9 cellular contexts compared by ENCODE assay signal in the genomic region with DNA sequence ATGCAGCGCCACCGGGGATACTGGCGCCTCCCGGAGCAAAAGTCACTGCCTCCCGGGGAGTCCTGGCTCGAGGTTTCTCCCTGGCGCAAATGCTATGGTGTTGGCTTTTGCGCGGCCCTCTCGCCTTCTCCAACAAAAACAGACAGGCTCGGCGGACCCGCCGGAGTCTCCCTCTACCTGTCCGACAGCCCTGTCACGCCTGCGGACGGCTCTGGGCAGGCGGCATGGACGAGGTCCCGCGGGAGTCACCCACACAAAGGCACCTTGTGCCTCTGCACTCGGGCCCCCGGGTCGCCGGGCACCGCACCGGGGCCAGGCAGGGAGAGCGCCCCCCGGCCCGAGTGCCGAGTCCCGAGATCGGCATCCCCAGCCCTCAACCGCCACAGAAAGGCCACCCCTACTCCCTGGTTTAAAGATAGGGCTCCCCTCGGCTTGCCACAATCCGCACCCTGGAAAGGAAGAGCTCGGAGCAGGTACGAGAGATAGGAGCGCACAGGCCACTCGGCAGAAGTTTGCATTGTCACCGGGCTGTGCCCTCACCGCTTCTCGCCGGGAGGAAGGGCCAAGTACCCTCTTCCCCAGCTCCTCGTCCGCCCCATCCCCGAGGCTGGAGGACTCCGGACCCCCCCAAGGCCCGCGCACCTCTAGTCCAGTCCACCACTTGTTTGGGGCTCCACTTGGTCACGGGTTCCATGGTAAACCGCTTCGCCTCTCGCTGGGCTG. TPM values are rescaled to one million over a fixed set of nuclear protein-coding genes. Genes with fewer than 3 reads are reported as not detected.
DNase-seq lines count a peak whose midpoint lies in the region; ATAC-seq, FAIRE-seq and TF ChIP-seq lines count a peak whose summit lies in the region.
"Had no signal": no experiment of that assay in that cellular context is flagged by ENCODE, and none has a peak within 500 bp of the region (broad histone marks: within the 10 kb centered on the region; RNA-seq: fewer than 3 reads in every experiment).

No MANE protein-coding gene starts in this region.

- H3K4me1 ChIP-seq in SJCRH30 = peaks cover 12% of the 10 kb centered on the region
- H3K4me1 ChIP-seq in endothelial cell of umbilical vein (ENCODE audit: control insufficient read depth, extremely low read depth, insufficient read depth, low read length) = peaks cover 15% of the 10 kb centered on the region
- H3K4me1 ChIP-seq in muscle layer of duodenum (ENCODE audit: control insufficient read depth in 1 of 2, insufficient read depth in 2 of 2, low read length in 2 of 2) = peaks cover 11 to 18% of the 10 kb centered on the region in 2 donors

- CTCF ChIA-PET in endothelial cell of umbilical vein (lab: Charles Lee) = interaction anchor here (0.9 to 4.1 kb wide), 8 partner anchors 10 to 355 kb away, joined by 3 to 62 read pairs (median 5); no protein-coding TSS in a partner anchor

- no TSS peak for BruUV-seq in endothelial cell of umbilical vein (replicated peaks; lab: Mats Ljungman, UMichigan)

- intact Hi-C loops in endothelial cell of umbilical vein (cut with micrococcal nuclease) = loop anchor here (1.0 to 2.0 kb wide), 11 partner anchors 27 to 355 kb away; no protein-coding TSS in a partner anchor

- H3K4me3 ChIP-seq in SJCRH30 = peak overlapping the region; percentile 88
- H3K4me3 ChIP-seq in endothelial cell of umbilical vein (replicated peaks in 1 of 3; ENCODE audit: insufficient read depth in 1 of 3, low read depth in 1 of 3, low read length in 3 of 3) = peak overlapping the region; percentile 64 to 79 (median 78)
- H3K4me3 ChIP-seq in muscle layer of duodenum (ENCODE audit: low read depth in 1 of 2, low read length in 2 of 2) = peak overlapping the region; percentile 85 to 92

- H3K79me2 ChIP-seq in endothelial cell of umbilical vein (ENCODE audit: control insufficient read depth, insufficient read depth, low read length) = peaks cover 2% of the 10 kb centered on the region

- H3K9me1 ChIP-seq in endothelial cell of umbilical vein (replicated peaks; ENCODE audit: control insufficient read depth, extremely low read depth, insufficient read depth, low read length) = no peaks in the 10 kb centered on the region

- H3K27me3 ChIP-seq in SJCRH30 (no peaks in the 10 kb centered on the region), endothelial cell of umbilical vein (ENCODE audit: control insufficient read depth in 2 of 2, insufficient read depth in 2 of 2, low read length in 2 of 2) (no peaks in the 10 kb centered on the region), muscle layer of duodenum (ENCODE audit: low read depth, low read length) (no peaks in the 10 kb centered on the region)

- peak overlapping the region; percentile 83 for H3K9ac ChIP-seq in endothelial cell of umbilical vein (replicated peaks; ENCODE audit: extremely low read depth, insufficient read depth, low read length)

- no peak for TF ChIP-seq POLR2A in endothelial cell of umbilical vein (IDR thresholded peaks at IDR 0.05; ENCODE audit: low read depth, low read length)

- no peaks in the 10 kb centered on the region for H4K20me1 ChIP-seq in endothelial cell of umbilical vein (replicated peaks; ENCODE audit: control insufficient read depth, extremely low read depth, insufficient read depth, low read length)

- TF ChIP-seq CTCF in endothelial cell of umbilical vein (IDR thresholded peaks at IDR 0.05; ENCODE audit: extremely low read depth in 1 of 2, insufficient read depth in 1 of 2, low read depth in 1 of 2, low read length in 2 of 2) = peak in 1 of 2 donors; percentile 0

- dilution Hi-C loops in endothelial cell of umbilical vein (cut with MboI; ENCODE audit: extremely low pct_ligation_motif_present, low sequenced_read_pairs) = no loop called here

- peak; percentile 3 for DNase-seq in activated T-cell treated with anti-CD3 and anti-CD28 coated beads for 48 hours (ENCODE audit: low read depth)
- no peak for DNase-seq in activated T-cell treated with anti-CD3 and anti-CD28 coated beads, Interleukin-2, amount 50 U/mL, for 1 hour
- peak; percentile 40 to 55 for DNase-seq in SJCRH30
- DNase-seq in endothelial cell of umbilical vein (ENCODE audit: low read depth, low spot score) = peak; percentile 35
- DNase-seq in cerebellar cortex (ENCODE audit: low spot score) = no peak

- POLR2A ChIA-PET in endothelial cell of umbilical vein (lab: Charles Lee) = interaction anchor here (0.8 to 2.4 kb wide), 3 partner anchors 9 to 110 kb away, joined by 4 to 5 read pairs (median 4); no protein-coding TSS in a partner anchor

- H3K4me2 ChIP-seq in endothelial cell of umbilical vein (ENCODE audit: insufficient read depth, low read length) = peak overlapping the region; percentile 78

- peak overlapping the region; percentile 98 for H3K27ac ChIP-seq in SJCRH30
- H3K27ac ChIP-seq in endothelial cell of umbilical vein (ENCODE audit: insufficient read depth, low read depth, low read length) = peak overlapping the region; percentile 77
- peak overlapping the region; percentile 83 for H3K27ac ChIP-seq in muscle layer of duodenum (ENCODE audit: low read length)

- no peaks in the 10 kb centered on the region for H3K9me3 ChIP-seq in SJCRH30 (replicated peaks)
- no peaks in the 10 kb centered on the region for H3K9me3 ChIP-seq in endothelial cell of umbilical vein (replicated peaks; ENCODE audit: control insufficient read depth, insufficient read depth, low read length)
- H3K9me3 ChIP-seq in muscle layer of duodenum (ENCODE audit: control insufficient read depth in 1 of 2, low read length in 2 of 2) = no peaks in the 10 kb centered on the region

- H2AFZ ChIP-seq in endothelial cell of umbilical vein (ENCODE audit: low read depth, low read length) = peak overlapping the region; percentile 86

- no peak for FAIRE-seq in endothelial cell of umbilical vein (lab: Jason Lieb, UNC)
- FAIRE-seq: islet of Langerhans had no signal

- ATAC-seq in HG02970 (IDR thresholded peaks at IDR 0.05; ENCODE audit: low FRiP score, unreplicated experiment) = peak; percentile 13
- ATAC-seq in GM21526 (IDR thresholded peaks at IDR 0.05; ENCODE audit: low FRiP score, unreplicated experiment) = no peak

- peaks cover 19% of the 10 kb centered on the region for H3K36me3 ChIP-seq in SJCRH30
- H3K36me3 ChIP-seq in endothelial cell of umbilical vein (ENCODE audit: control insufficient read depth in 2 of 2, extremely low read depth in 1 of 2, insufficient read depth in 2 of 2, low read length in 2 of 2) = no peaks in the 10 kb centered on the region
- no peaks in the 10 kb centered on the region for H3K36me3 ChIP-seq in muscle layer of duodenum (ENCODE audit: control insufficient read depth in 1 of 2, insufficient read depth in 2 of 2, low read length in 2 of 2)

TF ChIP-seq in endothelial cell of umbilical vein, 7 proteins besides CTCF, POLR2A, EP300 and RAD21:
- TF ChIP-seq MYC (IDR thresholded peaks at IDR 0.05; ENCODE audit: low read depth, low read length) (no peak), POLR2AphosphoS5 (IDR thresholded peaks at IDR 0.05; ENCODE audit: insufficient read depth, low read depth, low read length) (no peak), GATA2 (IDR thresholded peaks at IDR 0.05; ENCODE audit: insufficient read depth, insufficient read length, low read depth, low read length) (no peak), JUN (IDR thresholded peaks at IDR 0.05; ENCODE audit: borderline replicate concordance, insufficient read depth, insufficient read length, low read depth) (no peak), EZH2 (IDR thresholded peaks at IDR 0.05; ENCODE audit: borderline replicate concordance, low read depth, low read length, severe bottlenecking) (no peak), FOS (IDR thresholded peaks at IDR 0.05; ENCODE audit: borderline replicate concordance, insufficient read depth, low read length) (no peak)
- TF ChIP-seq, protein P1, sequence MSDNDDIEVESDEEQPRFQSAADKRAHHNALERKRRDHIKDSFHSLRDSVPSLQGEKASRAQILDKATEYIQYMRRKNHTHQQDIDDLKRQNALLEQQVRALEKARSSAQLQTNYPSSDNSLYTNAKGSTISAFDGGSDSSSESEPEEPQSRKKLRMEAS (IDR thresholded peaks at IDR 0.05; ENCODE audit: insufficient read depth, insufficient read length) = no peak

RNA-seq across cellular contexts. Expression of gene CNKSR3, which starts 0.9 kb away (rescaled TPM):
- total RNA-seq in SJCRH30 (2014; rRNA removed; shearing (Covaris generic)) = 29.6 and 33.8 TPM in 2 replicates
- total RNA-seq in endothelial cell of umbilical vein = 11.0 and 15.6 TPM in 2 replicates
- 2.3 TPM in 2 replicates for polyA plus RNA-seq in endothelial cell of umbilical vein
- 2.4 and 2.7 TPM in 2 replicates for polyA plus RNA-seq in endothelial cell of umbilical vein (2011; cell fraction: cytosol; rRNA removed)
- 3.7 and 4.8 TPM in 2 replicates for polyA plus RNA-seq in endothelial cell of umbilical vein (2011; cell fraction: nucleus; rRNA removed)
- 4.0 and 4.6 TPM in 2 replicates for polyA plus RNA-seq in endothelial cell of umbilical vein (2012)
- 5.6 TPM in 2 replicates for polyA minus RNA-seq in endothelial cell of umbilical vein
- 1.3 TPM for polyA minus RNA-seq in endothelial cell of umbilical vein (2011; cell fraction: cytosol; rRNA and poly(A)+ RNA removed)
- 3.2 and 4.8 TPM in 2 replicates for polyA minus RNA-seq in endothelial cell of umbilical vein (2011; cell fraction: nucleus; rRNA and poly(A)+ RNA removed)

Comparison
In these comparisons a context has a peak if more than half of its experiments do, and no peak if none do; other contexts are left out.
1. DNase-seq: peak in activated T-cell treated with anti-CD3 and anti-CD28 coated beads for 48 hours (single experiment), SJCRH30 (2 of 2) and endothelial cell of umbilical vein (single experiment); none in activated T-cell treated with anti-CD3 and anti-CD28 coated beads, Interleukin-2, amount 50 U/mL, for 1 hour (single experiment) and cerebellar cortex (single experiment).
2. Peak in every context shown above with its lines, with median percentiles within 50 percentile points of each other: H3K27ac ChIP-seq and H3K4me3 ChIP-seq.